In the genomic region with DNA sequence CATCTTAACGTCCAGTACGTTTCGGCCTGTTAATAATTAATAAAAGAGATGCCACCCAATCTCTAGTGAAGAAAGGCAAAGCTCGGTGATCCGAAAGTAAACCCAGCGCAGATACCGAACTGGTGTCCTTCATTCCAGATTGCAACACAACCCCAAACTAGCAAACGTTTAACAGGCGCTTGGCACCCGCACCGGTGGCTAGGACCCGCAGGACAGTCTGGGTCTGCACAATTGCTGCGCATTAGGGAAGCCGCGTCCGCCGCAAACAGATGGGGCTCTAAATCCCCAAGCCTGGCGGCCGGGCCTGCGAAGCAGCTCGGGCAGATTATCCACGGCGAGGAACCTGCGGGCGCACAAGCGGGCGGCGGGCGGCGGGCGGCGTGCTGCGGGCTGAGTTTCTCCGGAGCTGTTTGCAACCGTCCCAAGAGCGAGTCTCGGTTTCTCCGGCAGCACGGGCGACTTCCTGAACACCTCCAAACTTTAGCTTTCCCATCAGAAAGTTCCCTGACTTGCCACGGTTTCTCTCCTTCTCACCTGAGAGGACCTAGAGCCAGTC, we compare ENCODE assay signal across 1 cellular context.
A peak's percentile ranks its signal among the peaks of the same experiment; 100 is the strongest.
TF ChIP-seq lines count a peak whose summit lies in the region.

No MANE protein-coding gene starts in this region.

TF ChIP-seq in HepG2, 621 proteins besides CTCF, POLR2A, EP300 and RAD21 (continued from another document and continues in another):
- TF ChIP-seq, protein P1, sequence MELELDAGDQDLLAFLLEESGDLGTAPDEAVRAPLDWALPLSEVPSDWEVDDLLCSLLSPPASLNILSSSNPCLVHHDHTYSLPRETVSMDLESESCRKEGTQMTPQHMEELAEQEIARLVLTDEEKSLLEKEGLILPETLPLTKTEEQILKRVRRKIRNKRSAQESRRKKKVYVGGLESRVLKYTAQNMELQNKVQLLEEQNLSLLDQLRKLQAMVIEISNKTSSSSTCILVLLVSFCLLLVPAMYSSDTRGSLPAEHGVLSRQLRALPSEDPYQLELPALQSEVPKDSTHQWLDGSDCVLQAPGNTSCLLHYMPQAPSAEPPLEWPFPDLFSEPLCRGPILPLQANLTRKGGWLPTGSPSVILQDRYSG (CRISPR knock-in tag; IDR thresholded peaks at IDR 0.05) = no peak
- no peak for TF ChIP-seq ZNF879 (CRISPR knock-in tag; IDR thresholded peaks at IDR 0.05)
- peak; percentile 84 for TF ChIP-seq ZNF205 (CRISPR knock-in tag; IDR thresholded peaks at IDR 0.05)
- peak; percentile 89 for TF ChIP-seq MIXL1 (CRISPR knock-in tag; IDR thresholded peaks at IDR 0.05)
- TF ChIP-seq, protein P2, sequence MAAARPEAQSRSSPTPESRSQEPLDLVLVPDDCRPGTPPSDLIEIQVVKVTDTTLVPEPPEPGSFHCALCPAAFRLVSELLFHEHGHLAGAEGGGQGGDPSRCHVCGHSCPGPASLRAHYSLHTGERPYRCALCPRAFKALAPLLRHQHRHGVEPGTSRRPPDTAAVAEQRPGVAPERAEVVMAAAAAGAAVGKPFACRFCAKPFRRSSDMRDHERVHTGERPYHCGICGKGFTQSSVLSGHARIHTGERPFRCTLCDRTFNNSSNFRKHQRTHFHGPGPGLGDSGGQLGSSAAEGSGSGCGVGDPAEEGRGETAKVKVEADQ (CRISPR knock-in tag; IDR thresholded peaks at IDR 0.05; ENCODE audit: borderline replicate concordance) = no peak
- no peak for TF ChIP-seq ZKSCAN1 (IDR thresholded peaks at IDR 0.05; ENCODE audit: low read length)
- 0 out of 2 replicates have a peak, but pooled peaks have one; percentile 16 for TF ChIP-seq ZNF766 (CRISPR knock-in tag; IDR thresholded peaks at IDR 0.05; ENCODE audit: borderline replicate concordance)
- TF ChIP-seq SP140L (CRISPR knock-in tag; IDR thresholded peaks at IDR 0.05; ENCODE audit: borderline replicate concordance) = no peak
- TF ChIP-seq GFI1 (CRISPR knock-in tag; IDR thresholded peaks at IDR 0.05; ENCODE audit: borderline replicate concordance) = no peak
- no peak for TF ChIP-seq MBD4 (IDR thresholded peaks at IDR 0.05; ENCODE audit: borderline replicate concordance, low read length)
- TF ChIP-seq SIX4 (CRISPR knock-in tag; IDR thresholded peaks at IDR 0.05) = 0 out of 2 replicates have a peak, but pooled peaks have one; percentile 39
- TF ChIP-seq, protein P3, sequence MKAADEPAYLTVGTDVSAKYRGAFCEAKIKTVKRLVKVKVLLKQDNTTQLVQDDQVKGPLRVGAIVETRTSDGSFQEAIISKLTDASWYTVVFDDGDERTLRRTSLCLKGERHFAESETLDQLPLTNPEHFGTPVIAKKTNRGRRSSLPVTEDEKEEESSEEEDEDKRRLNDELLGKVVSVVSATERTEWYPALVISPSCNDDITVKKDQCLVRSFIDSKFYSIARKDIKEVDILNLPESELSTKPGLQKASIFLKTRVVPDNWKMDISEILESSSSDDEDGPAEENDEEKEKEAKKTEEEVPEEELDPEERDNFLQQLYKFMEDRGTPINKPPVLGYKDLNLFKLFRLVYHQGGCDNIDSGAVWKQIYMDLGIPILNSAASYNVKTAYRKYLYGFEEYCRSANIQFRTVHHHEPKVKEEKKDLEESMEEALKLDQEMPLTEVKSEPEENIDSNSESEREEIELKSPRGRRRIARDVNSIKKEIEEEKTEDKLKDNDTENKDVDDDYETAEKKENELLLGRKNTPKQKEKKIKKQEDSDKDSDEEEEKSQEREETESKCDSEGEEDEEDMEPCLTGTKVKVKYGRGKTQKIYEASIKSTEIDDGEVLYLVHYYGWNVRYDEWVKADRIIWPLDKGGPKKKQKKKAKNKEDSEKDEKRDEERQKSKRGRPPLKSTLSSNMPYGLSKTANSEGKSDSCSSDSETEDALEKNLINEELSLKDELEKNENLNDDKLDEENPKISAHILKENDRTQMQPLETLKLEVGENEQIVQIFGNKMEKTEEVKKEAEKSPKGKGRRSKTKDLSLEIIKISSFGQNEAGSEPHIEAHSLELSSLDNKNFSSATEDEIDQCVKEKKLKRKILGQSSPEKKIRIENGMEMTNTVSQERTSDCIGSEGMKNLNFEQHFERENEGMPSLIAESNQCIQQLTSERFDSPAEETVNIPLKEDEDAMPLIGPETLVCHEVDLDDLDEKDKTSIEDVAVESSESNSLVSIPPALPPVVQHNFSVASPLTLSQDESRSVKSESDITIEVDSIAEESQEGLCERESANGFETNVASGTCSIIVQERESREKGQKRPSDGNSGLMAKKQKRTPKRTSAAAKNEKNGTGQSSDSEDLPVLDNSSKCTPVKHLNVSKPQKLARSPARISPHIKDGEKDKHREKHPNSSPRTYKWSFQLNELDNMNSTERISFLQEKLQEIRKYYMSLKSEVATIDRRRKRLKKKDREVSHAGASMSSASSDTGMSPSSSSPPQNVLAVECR (CRISPR knock-in tag; IDR thresholded peaks at IDR 0.05; ENCODE audit: borderline replicate concordance) = peak; percentile 67
- TF ChIP-seq PAWR (CRISPR knock-in tag; IDR thresholded peaks at IDR 0.05; ENCODE audit: borderline replicate concordance) = no peak
- TF ChIP-seq, protein P4, sequence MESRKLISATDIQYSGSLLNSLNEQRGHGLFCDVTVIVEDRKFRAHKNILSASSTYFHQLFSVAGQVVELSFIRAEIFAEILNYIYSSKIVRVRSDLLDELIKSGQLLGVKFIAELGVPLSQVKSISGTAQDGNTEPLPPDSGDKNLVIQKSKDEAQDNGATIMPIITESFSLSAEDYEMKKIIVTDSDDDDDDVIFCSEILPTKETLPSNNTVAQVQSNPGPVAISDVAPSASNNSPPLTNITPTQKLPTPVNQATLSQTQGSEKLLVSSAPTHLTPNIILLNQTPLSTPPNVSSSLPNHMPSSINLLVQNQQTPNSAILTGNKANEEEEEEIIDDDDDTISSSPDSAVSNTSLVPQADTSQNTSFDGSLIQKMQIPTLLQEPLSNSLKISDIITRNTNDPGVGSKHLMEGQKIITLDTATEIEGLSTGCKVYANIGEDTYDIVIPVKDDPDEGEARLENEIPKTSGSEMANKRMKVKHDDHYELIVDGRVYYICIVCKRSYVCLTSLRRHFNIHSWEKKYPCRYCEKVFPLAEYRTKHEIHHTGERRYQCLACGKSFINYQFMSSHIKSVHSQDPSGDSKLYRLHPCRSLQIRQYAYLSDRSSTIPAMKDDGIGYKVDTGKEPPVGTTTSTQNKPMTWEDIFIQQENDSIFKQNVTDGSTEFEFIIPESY (CRISPR knock-in tag; IDR thresholded peaks at IDR 0.05) = 0 out of 2 replicates have a peak, but pooled peaks have one; percentile 19
- no peak for TF ChIP-seq MBNL3 (CRISPR knock-in tag; conservative IDR thresholded peaks at IDR 0.05)
- TF ChIP-seq RBM22 (optimal IDR thresholded peaks at IDR 0.05; ENCODE audit: low read length) = peak; percentile 70
- TF ChIP-seq, protein P5, sequence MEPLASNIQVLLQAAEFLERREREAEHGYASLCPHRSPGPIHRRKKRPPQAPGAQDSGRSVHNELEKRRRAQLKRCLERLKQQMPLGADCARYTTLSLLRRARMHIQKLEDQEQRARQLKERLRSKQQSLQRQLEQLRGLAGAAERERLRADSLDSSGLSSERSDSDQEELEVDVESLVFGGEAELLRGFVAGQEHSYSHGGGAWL (CRISPR knock-in tag; IDR thresholded peaks at IDR 0.05) = peak; percentile 58; the same call in 1 of the 2 replicates
- TF ChIP-seq MEIS1 (CRISPR knock-in tag; IDR thresholded peaks at IDR 0.05; ENCODE audit: borderline replicate concordance) = 0 out of 2 replicates have a peak, but pooled peaks have one; percentile 51
- peak; percentile 64; the same call in 1 of the 2 replicates for TF ChIP-seq ZNF788 (CRISPR knock-in tag; IDR thresholded peaks at IDR 0.05; ENCODE audit: borderline replicate concordance)
- no peak for TF ChIP-seq GTF2F1 (IDR thresholded peaks at IDR 0.05; ENCODE audit: low read length)
- 0 out of 2 replicates have a peak, but pooled peaks have one; percentile 20 for TF ChIP-seq KMT2B (CRISPR knock-in tag; IDR thresholded peaks at IDR 0.05)
- TF ChIP-seq, protein P6, sequence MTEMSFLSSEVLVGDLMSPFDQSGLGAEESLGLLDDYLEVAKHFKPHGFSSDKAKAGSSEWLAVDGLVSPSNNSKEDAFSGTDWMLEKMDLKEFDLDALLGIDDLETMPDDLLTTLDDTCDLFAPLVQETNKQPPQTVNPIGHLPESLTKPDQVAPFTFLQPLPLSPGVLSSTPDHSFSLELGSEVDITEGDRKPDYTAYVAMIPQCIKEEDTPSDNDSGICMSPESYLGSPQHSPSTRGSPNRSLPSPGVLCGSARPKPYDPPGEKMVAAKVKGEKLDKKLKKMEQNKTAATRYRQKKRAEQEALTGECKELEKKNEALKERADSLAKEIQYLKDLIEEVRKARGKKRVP (CRISPR knock-in tag; IDR thresholded peaks at IDR 0.05) = peak in 1 of 2 experiments; percentile 68; a peak in 1 of 4 replicates
- TF ChIP-seq U2AF1 (optimal IDR thresholded peaks at IDR 0.05; ENCODE audit: low read depth, low read length) = no peak
- peak; percentile 19; the same call in 1 of the 2 replicates for TF ChIP-seq ZBTB38 (CRISPR knock-in tag; IDR thresholded peaks at IDR 0.05)
- no peak for TF ChIP-seq NCOA1 (CRISPR knock-in tag; IDR thresholded peaks at IDR 0.05)
- TF ChIP-seq, protein P7, sequence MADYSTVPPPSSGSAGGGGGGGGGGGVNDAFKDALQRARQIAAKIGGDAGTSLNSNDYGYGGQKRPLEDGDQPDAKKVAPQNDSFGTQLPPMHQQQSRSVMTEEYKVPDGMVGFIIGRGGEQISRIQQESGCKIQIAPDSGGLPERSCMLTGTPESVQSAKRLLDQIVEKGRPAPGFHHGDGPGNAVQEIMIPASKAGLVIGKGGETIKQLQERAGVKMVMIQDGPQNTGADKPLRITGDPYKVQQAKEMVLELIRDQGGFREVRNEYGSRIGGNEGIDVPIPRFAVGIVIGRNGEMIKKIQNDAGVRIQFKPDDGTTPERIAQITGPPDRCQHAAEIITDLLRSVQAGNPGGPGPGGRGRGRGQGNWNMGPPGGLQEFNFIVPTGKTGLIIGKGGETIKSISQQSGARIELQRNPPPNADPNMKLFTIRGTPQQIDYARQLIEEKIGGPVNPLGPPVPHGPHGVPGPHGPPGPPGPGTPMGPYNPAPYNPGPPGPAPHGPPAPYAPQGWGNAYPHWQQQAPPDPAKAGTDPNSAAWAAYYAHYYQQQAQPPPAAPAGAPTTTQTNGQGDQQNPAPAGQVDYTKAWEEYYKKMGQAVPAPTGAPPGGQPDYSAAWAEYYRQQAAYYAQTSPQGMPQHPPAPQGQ (CRISPR knock-in tag; IDR thresholded peaks at IDR 0.05; ENCODE audit: borderline replicate concordance) = no peak
- no peak for TF ChIP-seq SOX6 (IDR thresholded peaks at IDR 0.05)
- peak; percentile 81 for TF ChIP-seq SOX6 (CRISPR knock-in tag; IDR thresholded peaks at IDR 0.05)
- TF ChIP-seq, protein P8, sequence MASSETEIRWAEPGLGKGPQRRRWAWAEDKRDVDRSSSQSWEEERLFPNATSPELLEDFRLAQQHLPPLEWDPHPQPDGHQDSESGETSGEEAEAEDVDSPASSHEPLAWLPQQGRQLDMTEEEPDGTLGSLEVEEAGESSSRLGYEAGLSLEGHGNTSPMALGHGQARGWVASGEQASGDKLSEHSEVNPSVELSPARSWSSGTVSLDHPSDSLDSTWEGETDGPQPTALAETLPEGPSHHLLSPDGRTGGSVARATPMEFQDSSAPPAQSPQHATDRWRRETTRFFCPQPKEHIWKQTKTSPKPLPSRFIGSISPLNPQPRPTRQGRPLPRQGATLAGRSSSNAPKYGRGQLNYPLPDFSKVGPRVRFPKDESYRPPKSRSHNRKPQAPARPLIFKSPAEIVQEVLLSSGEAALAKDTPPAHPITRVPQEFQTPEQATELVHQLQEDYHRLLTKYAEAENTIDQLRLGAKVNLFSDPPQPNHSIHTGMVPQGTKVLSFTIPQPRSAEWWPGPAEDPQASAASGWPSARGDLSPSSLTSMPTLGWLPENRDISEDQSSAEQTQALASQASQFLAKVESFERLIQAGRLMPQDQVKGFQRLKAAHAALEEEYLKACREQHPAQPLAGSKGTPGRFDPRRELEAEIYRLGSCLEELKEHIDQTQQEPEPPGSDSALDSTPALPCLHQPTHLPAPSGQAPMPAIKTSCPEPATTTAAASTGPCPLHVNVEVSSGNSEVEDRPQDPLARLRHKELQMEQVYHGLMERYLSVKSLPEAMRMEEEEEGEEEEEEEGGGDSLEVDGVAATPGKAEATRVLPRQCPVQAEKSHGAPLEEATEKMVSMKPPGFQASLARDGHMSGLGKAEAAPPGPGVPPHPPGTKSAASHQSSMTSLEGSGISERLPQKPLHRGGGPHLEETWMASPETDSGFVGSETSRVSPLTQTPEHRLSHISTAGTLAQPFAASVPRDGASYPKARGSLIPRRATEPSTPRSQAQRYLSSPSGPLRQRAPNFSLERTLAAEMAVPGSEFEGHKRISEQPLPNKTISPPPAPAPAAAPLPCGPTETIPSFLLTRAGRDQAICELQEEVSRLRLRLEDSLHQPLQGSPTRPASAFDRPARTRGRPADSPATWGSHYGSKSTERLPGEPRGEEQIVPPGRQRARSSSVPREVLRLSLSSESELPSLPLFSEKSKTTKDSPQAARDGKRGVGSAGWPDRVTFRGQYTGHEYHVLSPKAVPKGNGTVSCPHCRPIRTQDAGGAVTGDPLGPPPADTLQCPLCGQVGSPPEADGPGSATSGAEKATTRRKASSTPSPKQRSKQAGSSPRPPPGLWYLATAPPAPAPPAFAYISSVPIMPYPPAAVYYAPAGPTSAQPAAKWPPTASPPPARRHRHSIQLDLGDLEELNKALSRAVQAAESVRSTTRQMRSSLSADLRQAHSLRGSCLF (CRISPR knock-in tag; IDR thresholded peaks at IDR 0.05; ENCODE audit: borderline replicate concordance) = no peak; the same call in 1 of the 2 replicates
- peak; percentile 63 for TF ChIP-seq FOXO1 (CRISPR knock-in tag; IDR thresholded peaks at IDR 0.05)
- peak; percentile 82 for TF ChIP-seq ASH2L (IDR thresholded peaks at IDR 0.05; ENCODE audit: insufficient read length, low read depth, low read length)
- TF ChIP-seq ATRX (CRISPR knock-in tag; IDR thresholded peaks at IDR 0.05; ENCODE audit: borderline replicate concordance) = no peak
- no peak for TF ChIP-seq ZNF674 (CRISPR knock-in tag; IDR thresholded peaks at IDR 0.05; ENCODE audit: low read depth)
- TF ChIP-seq, protein P9, sequence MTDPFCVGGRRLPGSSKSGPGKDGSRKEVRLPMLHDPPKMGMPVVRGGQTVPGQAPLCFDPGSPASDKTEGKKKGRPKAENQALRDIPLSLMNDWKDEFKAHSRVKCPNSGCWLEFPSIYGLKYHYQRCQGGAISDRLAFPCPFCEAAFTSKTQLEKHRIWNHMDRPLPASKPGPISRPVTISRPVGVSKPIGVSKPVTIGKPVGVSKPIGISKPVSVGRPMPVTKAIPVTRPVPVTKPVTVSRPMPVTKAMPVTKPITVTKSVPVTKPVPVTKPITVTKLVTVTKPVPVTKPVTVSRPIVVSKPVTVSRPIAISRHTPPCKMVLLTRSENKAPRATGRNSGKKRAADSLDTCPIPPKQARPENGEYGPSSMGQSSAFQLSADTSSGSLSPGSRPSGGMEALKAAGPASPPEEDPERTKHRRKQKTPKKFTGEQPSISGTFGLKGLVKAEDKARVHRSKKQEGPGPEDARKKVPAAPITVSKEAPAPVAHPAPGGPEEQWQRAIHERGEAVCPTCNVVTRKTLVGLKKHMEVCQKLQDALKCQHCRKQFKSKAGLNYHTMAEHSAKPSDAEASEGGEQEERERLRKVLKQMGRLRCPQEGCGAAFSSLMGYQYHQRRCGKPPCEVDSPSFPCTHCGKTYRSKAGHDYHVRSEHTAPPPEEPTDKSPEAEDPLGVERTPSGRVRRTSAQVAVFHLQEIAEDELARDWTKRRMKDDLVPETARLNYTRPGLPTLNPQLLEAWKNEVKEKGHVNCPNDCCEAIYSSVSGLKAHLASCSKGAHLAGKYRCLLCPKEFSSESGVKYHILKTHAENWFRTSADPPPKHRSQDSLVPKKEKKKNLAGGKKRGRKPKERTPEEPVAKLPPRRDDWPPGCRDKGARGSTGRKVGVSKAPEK (CRISPR knock-in tag; IDR thresholded peaks at IDR 0.05; ENCODE audit: borderline replicate concordance) = peak; percentile 81; the same call in 1 of the 2 replicates
- TF ChIP-seq HMGA1 (CRISPR knock-in tag; conservative IDR thresholded peaks at IDR 0.05) = no peak
- peak; percentile 79; the same call in 1 of the 2 replicates for TF ChIP-seq KDM2A (CRISPR knock-in tag; IDR thresholded peaks at IDR 0.05; ENCODE audit: borderline replicate concordance, low read depth)
- TF ChIP-seq RAD51 (IDR thresholded peaks at IDR 0.05; ENCODE audit: borderline replicate concordance) = no peak
- no peak for TF ChIP-seq ZNF446 (CRISPR knock-in tag; IDR thresholded peaks at IDR 0.05)
- TF ChIP-seq NR1H2 (CRISPR knock-in tag; IDR thresholded peaks at IDR 0.05; ENCODE audit: borderline replicate concordance, low read depth) = no peak
